19 cellular contexts compared by ENCODE assay signal in genomic region chr20:23255658-23256385, GRCh38.
A peak's percentile ranks its signal among the peaks of the same experiment; 100 is the strongest.
DNase-seq lines count a peak whose midpoint lies in the region; ATAC-seq and TF ChIP-seq lines count a peak whose summit lies in the region.
"Had no signal": no experiment of that assay in that cellular context is flagged by ENCODE, and none has a peak within 500 bp of the region (broad histone marks: within the 10 kb centered on the region; RNA-seq: fewer than 3 reads in every experiment).

No MANE protein-coding gene starts in this region.

- H3K4me3 ChIP-seq in HEK293 (ENCODE audit: low read depth, low read length) (no peak overlapping the region), neural progenitor cell (no peak overlapping the region), prostate gland (no peak overlapping the region)

- intact Hi-C loops in prostate gland (cut with DNase I) = no loop called here

- H3K27me3 ChIP-seq in neural progenitor cell = no peaks in the 10 kb centered on the region
- peaks cover 2% of the 10 kb centered on the region for H3K27me3 ChIP-seq in prostate gland (replicated peaks; ENCODE audit: insufficient read depth)

- peak overlapping the region; percentile 25 for H3K4me2 ChIP-seq in neural progenitor cell

- H4K20me1 ChIP-seq in neural progenitor cell (ENCODE audit: low read depth) = no peaks in the 10 kb centered on the region

- WGBS in prostate gland = 65% methylated on average over 5 of the region's 6 CpGs

- POLR2A ChIA-PET in HEK293 (lab: Yijun Ruan, JAX) = no interaction called here

- H3K27me3 Mint-ChIP-seq in endothelial cell (ENCODE audit: unreplicated experiment) = peaks cover 7% of the 10 kb centered on the region
- H3K27me3 Mint-ChIP-seq in neural progenitor cell (ENCODE audit: insufficient read depth, low read depth) = no peaks in the 10 kb centered on the region
- H3K27me3 Mint-ChIP-seq: activated CD8-positive, alpha-beta memory T cell treated with anti-CD3 and anti-CD28 coated beads, Interleukin-2, amount 10 ng/mL, durations not matched to agents 7 days and 5 days had no signal

- H3K79me2 ChIP-seq in neural progenitor cell (ENCODE audit: low read depth) = no peaks in the 10 kb centered on the region

- H3K27ac ChIP-seq in HEK293 (ENCODE audit: extremely low read depth, low read depth, low read length) (no peak overlapping the region), neural progenitor cell (no peak overlapping the region), prostate gland (no peak overlapping the region)
- H3K27ac ChIP-seq: HL-60 had no signal

- no peak overlapping the region for H3K9ac ChIP-seq in neural progenitor cell

- no peaks in the 10 kb centered on the region for H3F3A ChIP-seq in neural progenitor cell (ENCODE audit: low read depth)

- H3K4me1 Mint-ChIP-seq in endothelial cell (ENCODE audit: unreplicated experiment) (peaks cover 40% of the 10 kb centered on the region), neural progenitor cell (peaks cover 45% of the 10 kb centered on the region)
- H3K4me1 Mint-ChIP-seq: activated CD8-positive, alpha-beta memory T cell treated with anti-CD3 and anti-CD28 coated beads, Interleukin-2, amount 10 ng/mL, durations not matched to agents 7 days and 5 days had no signal

- H3K36me3 Mint-ChIP-seq in endothelial cell (ENCODE audit: low read depth, unreplicated experiment) (no peaks in the 10 kb centered on the region), neural progenitor cell (no peaks in the 10 kb centered on the region)
- H3K36me3 Mint-ChIP-seq: activated CD8-positive, alpha-beta memory T cell treated with anti-CD3 and anti-CD28 coated beads, Interleukin-2, amount 10 ng/mL, durations not matched to agents 7 days and 5 days; CD8-positive, alpha-beta T cell had no signal

- CTCF ChIA-PET in HEK293 (lab: Yijun Ruan, JAX) = no interaction called here

- TF ChIP-seq POLR2A in prostate gland (IDR thresholded peaks at IDR 0.05) = no peak

- ATAC-seq in GM18870 (IDR thresholded peaks at IDR 0.05; ENCODE audit: unreplicated experiment) = no peak
- ATAC-seq: activated CD8-positive, alpha-beta memory T cell treated with anti-CD3 and anti-CD28 coated beads, Interleukin-2, amount 10 ng/mL, durations not matched to agents 7 days and 5 days; CD8-positive, alpha-beta T cell; Panc1 had no signal

- H3K4me3 Mint-ChIP-seq in endothelial cell (ENCODE audit: unreplicated experiment) (no peak overlapping the region), neural progenitor cell (no peak overlapping the region)
- H3K4me3 Mint-ChIP-seq: activated CD8-positive, alpha-beta memory T cell treated with anti-CD3 and anti-CD28 coated beads, Interleukin-2, amount 10 ng/mL, durations not matched to agents 7 days and 5 days; CD8-positive, alpha-beta T cell had no signal

- H3K4me1 ChIP-seq in HEK293 (ENCODE audit: control insufficient read depth, insufficient read depth, low read length) (no peaks in the 10 kb centered on the region), neural progenitor cell (peaks cover 27% of the 10 kb centered on the region), prostate gland (replicated peaks) (no peaks in the 10 kb centered on the region)

- TF ChIP-seq CTCF in HEK293 (tag by site-specific recombination; IDR thresholded peaks at IDR 0.05) = no peak
- no peak for TF ChIP-seq CTCF in endothelial cell (IDR thresholded peaks at IDR 0.05; ENCODE audit: unreplicated experiment)
- no peak for TF ChIP-seq CTCF in neural progenitor cell (IDR thresholded peaks at IDR 0.05)
- no peak for TF ChIP-seq CTCF in prostate gland (IDR thresholded peaks at IDR 0.05)

- H3K36me3 ChIP-seq in HEK293 (ENCODE audit: control insufficient read depth in 2 of 2, insufficient read depth in 1 of 2, low read length in 2 of 2) (no peaks in the 10 kb centered on the region), neural progenitor cell (no peaks in the 10 kb centered on the region), prostate gland (no peaks in the 10 kb centered on the region)

- DNase-seq in NCI-H1417 (lab: John Stamatoyannopoulos, UW) (peak in 2 of 3 experiments; percentile 30 to 53), NCI-H1417 treated with DMSO at 0.1 percent for 48 hours (lab: John Stamatoyannopoulos, UW) (no peak), endothelial cell (ENCODE audit: low spot score) (no peak), neural progenitor cell (ENCODE audit: low spot score) (peak; percentile 28), prostate gland (ENCODE audit: low spot score) (no peak), CD1c-positive myeloid dendritic cell (ENCODE audit: extremely low spot score) (no peak)
- DNase-seq: 8988T; activated CD4-positive, CD25-positive, alpha-beta regulatory T cell; activated CD8-positive, alpha-beta memory T cell treated with anti-CD3 and anti-CD28 coated beads, Interleukin-2, amount 10 ng/mL, durations not matched to agents 7 days and 5 days; CD8-positive, alpha-beta T cell; GF-D8; Kasumi-1; NCI-H187; NCI-H526; posterior cingulate gyrus had no signal

- H3K9me3 Mint-ChIP-seq in endothelial cell (ENCODE audit: unreplicated experiment) (no peaks in the 10 kb centered on the region), neural progenitor cell (no peaks in the 10 kb centered on the region)
- H3K9me3 Mint-ChIP-seq: CD8-positive, alpha-beta T cell had no signal

- H3K9me3 ChIP-seq in HEK293 (ENCODE audit: control insufficient read depth, insufficient read depth, low read depth, low read length) (no peaks in the 10 kb centered on the region), neural progenitor cell (ENCODE audit: low read depth) (no peaks in the 10 kb centered on the region), prostate gland (no peaks in the 10 kb centered on the region)

- peak overlapping the region; percentile 28 for H3K27ac Mint-ChIP-seq in endothelial cell (ENCODE audit: unreplicated experiment)
- no peak overlapping the region for H3K27ac Mint-ChIP-seq in neural progenitor cell
- H3K27ac Mint-ChIP-seq: activated CD8-positive, alpha-beta memory T cell treated with anti-CD3 and anti-CD28 coated beads, Interleukin-2, amount 10 ng/mL, durations not matched to agents 7 days and 5 days; CD8-positive, alpha-beta T cell had no signal

- H2AFZ ChIP-seq in neural progenitor cell (replicated peaks) = peak overlapping the region; percentile 54

TF ChIP-seq in HEK293, 187 proteins besides CTCF, POLR2A, EP300 and RAD21:
- no peak for TF ChIP-seq ZNF302 (tag by site-specific recombination; IDR thresholded peaks at IDR 0.05; ENCODE audit: low read depth)
- no peak for TF ChIP-seq HOXA7 (CRISPR knock-in tag; IDR thresholded peaks at IDR 0.05; ENCODE audit: borderline replicate concordance)
- TF ChIP-seq ZBTB44 (tag by site-specific recombination; IDR thresholded peaks at IDR 0.05) = no peak
- TF ChIP-seq ZNF223 (tag by site-specific recombination; IDR thresholded peaks at IDR 0.05) = no peak
- TF ChIP-seq ZIC2 (tag by site-specific recombination; IDR thresholded peaks at IDR 0.05) = peak; percentile 80

Comparison
In these comparisons a context has a peak if more than half of its experiments do, and no peak if none do; other contexts are left out.
1. DNase-seq: peak in NCI-H1417 (2 of 3) and neural progenitor cell (single experiment); none in NCI-H1417 treated with DMSO at 0.1 percent for 48 hours (single experiment), endothelial cell (single experiment), prostate gland (single experiment) and CD1c-positive myeloid dendritic cell (single experiment).